In the genomic region with DNA sequence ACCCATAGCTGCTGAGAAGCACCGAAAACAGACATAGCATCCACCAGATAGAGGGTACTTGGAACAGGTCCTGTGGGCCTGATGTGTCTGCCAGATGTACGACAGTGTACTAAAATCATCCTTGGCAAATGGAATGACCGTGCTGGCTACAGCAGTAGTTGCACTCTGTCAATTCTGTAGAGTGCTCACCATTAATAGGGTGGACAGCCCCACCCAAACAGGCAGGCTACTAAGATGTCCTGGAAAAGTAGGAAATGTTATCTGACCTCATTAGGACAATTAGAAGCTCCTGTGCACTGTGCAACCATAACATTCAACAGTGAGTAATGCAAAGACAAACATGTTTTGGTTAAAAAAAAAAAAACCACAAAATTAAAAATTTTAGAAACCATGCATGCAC, we compare ENCODE assay signal across 10 cellular contexts.
A peak's percentile ranks its signal among the peaks of the same experiment; 100 is the strongest.
DNase-seq lines count a peak whose midpoint lies in the region; TF ChIP-seq lines count a peak whose summit lies in the region.
"Had no signal": no experiment of that assay in that cellular context is flagged by ENCODE, and none has a peak within 500 bp of the region (broad histone marks: within the 10 kb centered on the region; RNA-seq: fewer than 3 reads in every experiment).

No MANE protein-coding gene starts in this region.

- peaks cover 5 to 16% of the 10 kb centered on the region in 2 donors for H3K27me3 Mint-ChIP-seq in CD8-positive, alpha-beta memory T cell

- no peaks in the 10 kb centered on the region for H3K9me3 Mint-ChIP-seq in CD8-positive, alpha-beta memory T cell
- H3K9me3 Mint-ChIP-seq: immature natural killer cell had no signal

- H3K27ac Mint-ChIP-seq in CD8-positive, alpha-beta memory T cell, result no peak overlapping the region

- no peak for TF ChIP-seq POLR2A in breast epithelium (IDR thresholded peaks at IDR 0.05)

- H3K9ac ChIP-seq in rectal smooth muscle tissue (ENCODE audit: low read length), result no peak overlapping the region

- H3K9me3 ChIP-seq in breast epithelium, result no peaks in the 10 kb centered on the region
- H3K9me3 ChIP-seq in CD8-positive, alpha-beta memory T cell (ENCODE audit: low read length), result no peaks in the 10 kb centered on the region
- H3K9me3 ChIP-seq: ascending aorta had no signal

- CTCF ChIA-PET in CD8-positive, alpha-beta memory T cell (lab: Charles Lee), result no interaction called here

- intact Hi-C loops in breast epithelium (cut with DNase I; ENCODE audit: low total_unique reads), result no loop called here

- H3K4me3 Mint-ChIP-seq in CD8-positive, alpha-beta memory T cell, result no peak overlapping the region
- H3K4me3 Mint-ChIP-seq: immature natural killer cell, neural crest cell had no signal

- H3K36me3 Mint-ChIP-seq in CD8-positive, alpha-beta memory T cell, result no peaks in the 10 kb centered on the region
- H3K36me3 Mint-ChIP-seq: immature natural killer cell had no signal

- DNase-seq in EL (peak; percentile 30), M059J (ENCODE audit: low read depth) (peak; percentile 75), breast epithelium (ENCODE audit: low spot score in 2 of 2) (no peak), RKO (ENCODE audit: low spot score) (no peak), NCI-H1105 treated with DMSO at 0.1 percent for 48 hours (lab: John Stamatoyannopoulos, UW) (no peak)
- no peak for DNase-seq in CD8-positive, alpha-beta memory T cell
- DNase-seq: immature natural killer cell had no signal

- H3K27me3 ChIP-seq in breast epithelium (no peaks in the 10 kb centered on the region), rectal smooth muscle tissue (ENCODE audit: control insufficient read depth, insufficient read depth, low read length) (no peaks in the 10 kb centered on the region)
- H3K27me3 ChIP-seq in CD8-positive, alpha-beta memory T cell (ENCODE audit: insufficient read depth, low read length, poor library complexity, severe bottlenecking), result no peaks in the 10 kb centered on the region
- H3K27me3 ChIP-seq: ascending aorta had no signal

- H3K36me3 ChIP-seq in breast epithelium (no peaks in the 10 kb centered on the region), rectal smooth muscle tissue (ENCODE audit: control insufficient read depth, insufficient read depth, low read length) (no peaks in the 10 kb centered on the region)
- no peaks in the 10 kb centered on the region for H3K36me3 ChIP-seq in CD8-positive, alpha-beta memory T cell (ENCODE audit: insufficient read depth, low read length)
- H3K36me3 ChIP-seq: ascending aorta had no signal

- H3K4me3 ChIP-seq in breast epithelium (no peak overlapping the region), rectal smooth muscle tissue (ENCODE audit: low read length) (no peak overlapping the region)
- no peak overlapping the region for H3K4me3 ChIP-seq in CD8-positive, alpha-beta memory T cell (ENCODE audit: low read length)
- H3K4me3 ChIP-seq: ascending aorta had no signal

- TF ChIP-seq CTCF in breast epithelium (IDR thresholded peaks at IDR 0.05), result no peak

- H3K4me1 Mint-ChIP-seq in CD8-positive, alpha-beta memory T cell, result peaks cover 0 to 12% (median 11%) of the 10 kb centered on the region in 3 donors

- POLR2A ChIA-PET in CD8-positive, alpha-beta memory T cell (lab: Charles Lee), result no interaction called here

- H3K27ac ChIP-seq in breast epithelium (peak overlapping the region; percentile 41 to 79), rectal smooth muscle tissue (ENCODE audit: low read depth, low read length) (peak overlapping the region; percentile 59)
- no peak overlapping the region for H3K27ac ChIP-seq in CD8-positive, alpha-beta memory T cell (ENCODE audit: low read depth, low read length)
- H3K27ac ChIP-seq: ascending aorta had no signal

- H3K4me1 ChIP-seq in breast epithelium (no peaks in the 10 kb centered on the region), rectal smooth muscle tissue (ENCODE audit: control insufficient read depth, insufficient read depth, low read length) (peaks cover 20% of the 10 kb centered on the region)
- H3K4me1 ChIP-seq in CD8-positive, alpha-beta memory T cell (ENCODE audit: insufficient read depth, low read length), result no peaks in the 10 kb centered on the region

Comparison
In these comparisons a context has a peak if more than half of its experiments do, and no peak if none do; other contexts are left out.
1. DNase-seq: peak in EL (single experiment) and M059J (single experiment); none in breast epithelium (0 of 2), RKO (single experiment), NCI-H1105 treated with DMSO at 0.1 percent for 48 hours (single experiment) and CD8-positive, alpha-beta memory T cell (0 of 5).